In the genomic region with DNA sequence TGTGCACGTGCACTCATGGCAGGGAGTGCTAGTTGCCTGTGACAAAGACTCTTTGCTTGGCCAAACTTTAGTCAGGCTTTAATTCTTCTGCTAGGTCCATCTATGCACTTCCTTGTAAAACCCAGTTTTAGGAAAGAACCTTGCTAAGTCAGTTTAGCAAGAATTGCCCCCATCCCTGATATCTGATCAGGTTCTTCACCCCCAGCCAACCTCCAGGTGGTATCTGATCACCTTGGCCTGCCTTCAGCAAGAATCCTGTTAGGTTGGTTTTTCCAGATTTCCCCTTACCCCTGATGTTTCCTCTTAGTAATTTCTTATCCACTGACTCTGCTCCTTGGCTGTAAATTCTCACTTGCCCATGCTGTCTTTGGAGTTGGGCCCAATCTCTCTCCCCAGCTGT, we compare ENCODE assay signal across 20 cellular contexts. TPM values are rescaled to one million over a fixed set of nuclear protein-coding genes. Genes with fewer than 3 reads are reported as not detected.
DNase-seq lines count a peak whose midpoint lies in the region; ATAC-seq, FAIRE-seq and TF ChIP-seq lines count a peak whose summit lies in the region.
"Had no signal": no experiment of that assay in that cellular context is flagged by ENCODE, and none has a peak within 500 bp of the region (broad histone marks: within the 10 kb centered on the region; RNA-seq: fewer than 3 reads in every experiment).

No MANE protein-coding gene starts in this region.

- H3K4me3 Mint-ChIP-seq in MCF 10A (ENCODE audit: unreplicated experiment) = no peak overlapping the region

- no peaks in the 10 kb centered on the region for H3K27me3 Mint-ChIP-seq in MCF 10A (ENCODE audit: insufficient read depth, unreplicated experiment)

- DNase-seq in MCF 10A (ENCODE audit: unreplicated experiment) (no peak), breast epithelium (ENCODE audit: low spot score in 2 of 2) (no peak), osteoblast (ENCODE audit: insufficient read length, low spot score, missing footprints) (peak; percentile 38), spleen (no peak), HepG2 (ENCODE audit: low spot score) (no peak), upper lobe of left lung (no peak)
- DNase-seq: AML-193, DMS79, H7, KBM-7, NCI-H1105, NCI-H2029 treated with DMSO at 0.1 percent for 48 hours, NCI-H510A treated with DMSO at 0.1 percent for 48 hours, NCI-H748 treated with DMSO at 0.1 percent for 48 hours, SIG-M5, SK-N-SH had no signal

- H3K27ac ChIP-seq in breast epithelium (no peak overlapping the region), osteoblast (ENCODE audit: low read depth, low read length) (no peak overlapping the region), spleen (no peak overlapping the region), HepG2 (ENCODE audit: extremely low read length, insufficient read depth, low read length) (no peak overlapping the region), upper lobe of left lung (no peak overlapping the region)
- H3K27ac ChIP-seq: C4-2B had no signal

- H3K4me1 Mint-ChIP-seq in MCF 10A (ENCODE audit: insufficient read depth, unreplicated experiment) = peaks cover 16% of the 10 kb centered on the region

- WGBS in spleen, 5 donors = 94 to 100% (median 96%) methylated on average over 1 of the region's 1 CpG
- WGBS in HepG2 (ENCODE audit: low lambda C conversion rate) = 92% methylated on average over 1 of the region's 1 CpG
- WGBS in upper lobe of left lung, 2 donors = 82 to 83% methylated on average over 1 of the region's 1 CpG

- H3K4me3 ChIP-seq in breast epithelium = no peak overlapping the region
- H3K4me3 ChIP-seq in osteoblast (ENCODE audit: insufficient read depth, low read length) = no peak overlapping the region
- no peak overlapping the region for H3K4me3 ChIP-seq in spleen
- H3K4me3 ChIP-seq in HepG2 (replicated peaks in 1 of 3; ENCODE audit: insufficient read depth in 1 of 3, low read depth in 2 of 3, low read length in 3 of 3) = no peak overlapping the region
- H3K4me3 ChIP-seq in upper lobe of left lung = no peak overlapping the region

- POLR2A ChIA-PET in MCF 10A (lab: Yijun Ruan, JAX) = interaction anchor here (1.2 to 4.0 kb wide), 3 partner anchors 8 to 13 kb away, joined by 4 to 22 read pairs (median 5); a partner anchor contains a TSS
- POLR2A ChIA-PET in HepG2 (lab: Yijun Ruan, JAX) = interaction anchor here (0.6 kb wide), 1 partner anchor 870 kb away, joined by 4 read pairs; no protein-coding TSS in a partner anchor

- no peak for TF ChIP-seq EP300 in HepG2 (IDR thresholded peaks at IDR 0.05; ENCODE audit: low read depth in 2 of 2, low read length in 2 of 2)
- no peak for TF ChIP-seq EP300 in HepG2 (CRISPR knock-in tag; IDR thresholded peaks at IDR 0.05; ENCODE audit: borderline replicate concordance)
- TF ChIP-seq EP300 in upper lobe of left lung (IDR thresholded peaks at IDR 0.05) = no peak

- H3K9ac ChIP-seq in HepG2 (ENCODE audit: insufficient read depth, low read depth, low read length) = no peak overlapping the region
- H3K9ac ChIP-seq: SK-N-SH had no signal

- H3K4me1 ChIP-seq in breast epithelium (no peaks in the 10 kb centered on the region), osteoblast (ENCODE audit: insufficient read depth, low read length) (peaks cover 20% of the 10 kb centered on the region), spleen (peaks cover 0 to 38% (median 19%) of the 10 kb centered on the region in 6 donors), HepG2 (ENCODE audit: insufficient read depth, low read length) (peaks cover 27% of the 10 kb centered on the region), upper lobe of left lung (no peaks in the 10 kb centered on the region)

- H3K4me2 ChIP-seq in osteoblast (ENCODE audit: insufficient read depth, low read length) (no peak overlapping the region), HepG2 (ENCODE audit: low read depth, low read length) (no peak overlapping the region)
- H3K4me2 ChIP-seq: SK-N-SH had no signal

- H3K36me3 Mint-ChIP-seq in MCF 10A (ENCODE audit: insufficient read depth, unreplicated experiment) = no peaks in the 10 kb centered on the region

- H3K9me3 ChIP-seq in breast epithelium (no peaks in the 10 kb centered on the region), osteoblast (ENCODE audit: low read depth, low read length) (no peaks in the 10 kb centered on the region), spleen (no peaks in the 10 kb centered on the region), HepG2 (ENCODE audit: low read length) (no peaks in the 10 kb centered on the region), upper lobe of left lung (no peaks in the 10 kb centered on the region)
- H3K9me3 ChIP-seq: SK-N-SH had no signal

- CTCF ChIA-PET in MCF 10A (lab: Yijun Ruan, JAX) = interaction anchor here (0.5 to 1.4 kb wide), 5 partner anchors 9 to 157 kb away, joined by 3 to 8 read pairs (median 4); a partner anchor contains a TSS
- CTCF ChIA-PET in HepG2 (lab: Yijun Ruan, JAX; ENCODE audit: low intra/inter-chr PET ratio, low total read pairs) = no interaction called here

- no peak for FAIRE-seq in HepG2 (lab: Jason Lieb, UNC)

- no peaks in the 10 kb centered on the region for H3K36me3 ChIP-seq in breast epithelium
- no peaks in the 10 kb centered on the region for H3K36me3 ChIP-seq in osteoblast (ENCODE audit: insufficient read depth, low read length)
- H3K36me3 ChIP-seq in spleen = peaks cover 0 to 37% (median 0%) of the 10 kb centered on the region in 6 donors
- no peaks in the 10 kb centered on the region; a peak in 1 of 5 replicates for H3K36me3 ChIP-seq in HepG2 (replicated peaks in 1 of 2; ENCODE audit: control insufficient read depth in 1 of 2, insufficient read depth in 2 of 2, low read length in 2 of 2)
- peaks cover 0 to 4% (median 0%) of the 10 kb centered on the region in 4 donors for H3K36me3 ChIP-seq in upper lobe of left lung

- no peaks in the 10 kb centered on the region for H4K20me1 ChIP-seq in osteoblast (ENCODE audit: insufficient read depth, low read length)
- no peaks in the 10 kb centered on the region for H4K20me1 ChIP-seq in HepG2 (ENCODE audit: insufficient read depth, low read length)

- H3K9me3 Mint-ChIP-seq in MCF 10A (ENCODE audit: unreplicated experiment) = no peaks in the 10 kb centered on the region

- in situ Hi-C loops in HepG2 (cut with HindIII; ENCODE audit: extremely low pct_ligation_motif_present, low pct_unique_long_range_greater_than_20kb) = no loop called here

- H3K27me3 ChIP-seq in breast epithelium (no peaks in the 10 kb centered on the region), osteoblast (ENCODE audit: insufficient read depth, low read length) (no peaks in the 10 kb centered on the region), spleen (replicated peaks in 1 of 7) (no peaks in the 10 kb centered on the region), HepG2 (ENCODE audit: control insufficient read depth in 1 of 2, insufficient read depth in 2 of 2, low read length in 2 of 2) (no peaks in the 10 kb centered on the region), upper lobe of left lung (no peaks in the 10 kb centered on the region)

- no peak for TF ChIP-seq CTCF in MCF 10A (IDR thresholded peaks at IDR 0.05; ENCODE audit: unreplicated experiment)
- TF ChIP-seq CTCF in breast epithelium (IDR thresholded peaks at IDR 0.05) = no peak
- no peak for TF ChIP-seq CTCF in osteoblast (IDR thresholded peaks at IDR 0.05; ENCODE audit: extremely low read depth, low read depth, low read length)
- TF ChIP-seq CTCF in spleen (IDR thresholded peaks at IDR 0.05 in 8 of 11, conservative IDR thresholded peaks at IDR 0.05 in 3 of 11) = no peak
- TF ChIP-seq CTCF in HepG2 (CRISPR knock-in tag; IDR thresholded peaks at IDR 0.05) = no peak
- no peak for TF ChIP-seq CTCF in upper lobe of left lung (IDR thresholded peaks at IDR 0.05)

- TF ChIP-seq POLR2A in breast epithelium (IDR thresholded peaks at IDR 0.05) (no peak), spleen (IDR thresholded peaks at IDR 0.05) (no peak), HepG2 (IDR thresholded peaks at IDR 0.05; ENCODE audit: insufficient read depth in 1 of 2, low read depth in 2 of 2, low read length in 2 of 2) (no peak), upper lobe of left lung (IDR thresholded peaks at IDR 0.05) (no peak)

- peaks cover 17% of the 10 kb centered on the region for H3K79me2 ChIP-seq in osteoblast (ENCODE audit: insufficient read depth, low read length)
- H3K79me2 ChIP-seq in HepG2 (ENCODE audit: insufficient read depth, low read length) = no peaks in the 10 kb centered on the region

- BruUV-seq in MCF 10A (replicated peaks; lab: Mats Ljungman, UMichigan) (no TSS peak), HepG2 (replicated peaks; lab: Mats Ljungman, UMichigan) (no TSS peak)

- peak overlapping the region; percentile 61 for H3K27ac Mint-ChIP-seq in MCF 10A (ENCODE audit: low read depth, unreplicated experiment)

- H2AFZ ChIP-seq in osteoblast (ENCODE audit: low read length) (no peak overlapping the region), HepG2 (ENCODE audit: low read length) (no peak overlapping the region)

- intact Hi-C loops in MCF 10A (cut with micrococcal nuclease) = no loop called here
- intact Hi-C loops in breast epithelium (cut with DNase I; ENCODE audit: low total_unique reads) = no loop called here
- intact Hi-C loops in spleen (cut with DNase I; ENCODE audit: low total_unique reads) = no loop called here
- intact Hi-C loops in HepG2 (cut with micrococcal nuclease; ENCODE audit: unreplicated experiment) = no loop called here

- ATAC-seq in esophagus mucosa = peak; percentile 22
- ATAC-seq in HepG2 = no peak
- no peak for ATAC-seq in upper lobe of left lung (ENCODE audit: low FRiP score in 2 of 2)
- no peak for ATAC-seq in HG02870 (IDR thresholded peaks at IDR 0.05; ENCODE audit: unreplicated experiment)
- ATAC-seq: Panc1 had no signal

- TF ChIP-seq RAD21 in HepG2 (CRISPR knock-in tag; IDR thresholded peaks at IDR 0.05) = no peak

RNA-seq across cellular contexts. Expression of a gene that starts 8.4 kb away (rescaled TPM):
- total RNA-seq in MCF 10A (2022) (11.3 and 15.2 TPM in 2 replicates), breast epithelium (10 to 100 TPM; 11.7 to 18.6 (median 15.7) TPM), esophagus mucosa (3.3 TPM), osteoblast (13.8 and 16.2 TPM in 2 replicates), spleen (10 to 100 TPM; 17.8 to 42.9 (median 23.8) TPM), HepG2 (2016; rRNA removed; fragmentation: Illumina TruSeq; extraction: Trizol) (5.1 and 5.7 TPM in 2 replicates), upper lobe of left lung (10 to 100 TPM in 5 of 6 donors, 1 to 10 TPM in 1; 6.8 to 36.4 (median 13.9) TPM)
- polyA plus RNA-seq in spleen (10 to 100 TPM; 16.9 to 26.3 (median 17.0) TPM), HepG2 (2011; rRNA removed) (3.6 and 4.2 TPM in 2 replicates)
- 1.9 and 3.0 TPM in 2 replicates for total RNA-seq in HepG2 (2016; cell fraction: cytosol; rRNA removed; fragmentation: Illumina TruSeq; extraction: Trizol; ENCODE audit: low read depth)
- 4.4 and 5.3 TPM in 2 replicates for total RNA-seq in HepG2 (2016; cell fraction: insoluble cytoplasmic fraction; rRNA removed; fragmentation: Illumina TruSeq; extraction: Trizol)
- total RNA-seq in HepG2 (2016; cell fraction: membrane; rRNA removed; fragmentation: Illumina TruSeq; extraction: Trizol) = 2.2 and 3.2 TPM in 2 replicates
- 5.3 and 7.2 TPM in 2 replicates for total RNA-seq in HepG2 (2016; cell fraction: nucleus; rRNA removed; fragmentation: Illumina TruSeq; extraction: Trizol)
- polyA plus RNA-seq in HepG2 (2011; cell fraction: cytosol; rRNA removed) = 1.7 and 2.3 TPM in 2 replicates
- polyA plus RNA-seq in HepG2 (2011; cell fraction: nucleus; rRNA removed) = 4.2 and 5.9 TPM in 2 replicates
- polyA plus RNA-seq in HepG2 (2012) = 2.9 and 3.4 TPM in 2 replicates
- 0.77 and 0.87 TPM in 2 replicates for polyA plus RNA-seq in HepG2 (2016; cell fraction: cytosol; fragmentation: Illumina TruSeq; extraction: Trizol; ENCODE audit: low read depth)
- 4.3 and 5.0 TPM in 2 replicates for polyA plus RNA-seq in HepG2 (2016; cell fraction: insoluble cytoplasmic fraction; fragmentation: Illumina TruSeq; extraction: Trizol; ENCODE audit: low read depth)
- polyA plus RNA-seq in HepG2 (2016; cell fraction: membrane; fragmentation: Illumina TruSeq; extraction: Trizol; ENCODE audit: low read depth) = 0.88 and 1.1 TPM in 2 replicates
- polyA plus RNA-seq in HepG2 (2016; cell fraction: nucleus; fragmentation: Illumina TruSeq; extraction: Trizol; ENCODE audit: insufficient read depth, low read depth) = 11.7 and 12.8 TPM in 2 replicates
- polyA minus RNA-seq in HepG2 (2011; rRNA and poly(A)+ RNA removed; ENCODE audit: low replicate concordance) = 1.4 and 10.3 TPM in 2 replicates
- polyA minus RNA-seq in HepG2 (2011; cell fraction: cytosol; rRNA and poly(A)+ RNA removed) = 1.4 and 1.5 TPM in 2 replicates
- polyA minus RNA-seq in HepG2 (2011; cell fraction: nucleus; rRNA and poly(A)+ RNA removed) = 8.5 and 9.3 TPM in 2 replicates

RNA-seq across cellular contexts. Expression of a gene that starts 9.6 kb away (rescaled TPM):
- total RNA-seq in MCF 10A (2022) (10.4 and 11.4 TPM in 2 replicates), breast epithelium (10 to 100 TPM; 14.1 to 17.7 (median 17.6) TPM), esophagus mucosa (10.3 TPM), osteoblast (41.8 and 43.4 TPM in 2 replicates), spleen (10 to 100 TPM; 10.2 to 31.8 (median 16.7) TPM), HepG2 (2016; rRNA removed; fragmentation: Illumina TruSeq; extraction: Trizol) (9.4 and 16.3 TPM in 2 replicates), upper lobe of left lung (10 to 100 TPM; 13.9 to 22.8 (median 20.7) TPM)
- polyA plus RNA-seq in spleen (1 to 10 TPM; 1.3 to 1.5 (median 1.4) TPM), HepG2 (2011; rRNA removed) (6.3 and 6.5 TPM in 2 replicates)
- 2.0 and 2.7 TPM in 2 replicates for total RNA-seq in HepG2 (2016; cell fraction: cytosol; rRNA removed; fragmentation: Illumina TruSeq; extraction: Trizol; ENCODE audit: low read depth)
- total RNA-seq in HepG2 (2016; cell fraction: insoluble cytoplasmic fraction; rRNA removed; fragmentation: Illumina TruSeq; extraction: Trizol) = 10.0 and 16.3 TPM in 2 replicates
- 6.0 and 6.2 TPM in 2 replicates for total RNA-seq in HepG2 (2016; cell fraction: membrane; rRNA removed; fragmentation: Illumina TruSeq; extraction: Trizol)
- 14.5 and 15.3 TPM in 2 replicates for total RNA-seq in HepG2 (2016; cell fraction: nucleus; rRNA removed; fragmentation: Illumina TruSeq; extraction: Trizol)
- polyA plus RNA-seq in HepG2 (2011; cell fraction: cytosol; rRNA removed) = 4.1 and 8.1 TPM in 2 replicates
- 2.3 and 3.4 TPM in 2 replicates for polyA plus RNA-seq in HepG2 (2011; cell fraction: nucleus; rRNA removed)
- 5.2 and 7.3 TPM in 2 replicates for polyA plus RNA-seq in HepG2 (2012)
- 2.3 and 2.5 TPM in 2 replicates for polyA plus RNA-seq in HepG2 (2016; cell fraction: cytosol; fragmentation: Illumina TruSeq; extraction: Trizol; ENCODE audit: low read depth)
- 8.2 and 8.5 TPM in 2 replicates for polyA plus RNA-seq in HepG2 (2016; cell fraction: insoluble cytoplasmic fraction; fragmentation: Illumina TruSeq; extraction: Trizol; ENCODE audit: low read depth)
- polyA plus RNA-seq in HepG2 (2016; cell fraction: membrane; fragmentation: Illumina TruSeq; extraction: Trizol; ENCODE audit: low read depth) = 3.9 and 5.1 TPM in 2 replicates
- 17.8 and 23.3 TPM in 2 replicates for polyA plus RNA-seq in HepG2 (2016; cell fraction: nucleus; fragmentation: Illumina TruSeq; extraction: Trizol; ENCODE audit: insufficient read depth, low read depth)
- polyA minus RNA-seq in HepG2 (2011; rRNA and poly(A)+ RNA removed; ENCODE audit: low replicate concordance) = 10.7 and 21.5 TPM in 2 replicates
- polyA minus RNA-seq in HepG2 (2011; cell fraction: cytosol; rRNA and poly(A)+ RNA removed) = 8.0 and 9.1 TPM in 2 replicates
- polyA minus RNA-seq in HepG2 (2011; cell fraction: nucleus; rRNA and poly(A)+ RNA removed) = 6.3 and 8.5 TPM in 2 replicates
